20 cellular contexts compared by ENCODE assay signal in genomic region chr18:57845468-57846103, GRCh38. TPM values are rescaled to one million over a fixed set of nuclear protein-coding genes. Genes with fewer than 3 reads are reported as not detected.
DNase-seq lines count a peak whose midpoint lies in the region; ATAC-seq and TF ChIP-seq lines count a peak whose summit lies in the region.
"Had no signal": no experiment of that assay in that cellular context is flagged by ENCODE, and none has a peak within 500 bp of the region (broad histone marks: within the 10 kb centered on the region; RNA-seq: fewer than 3 reads in every experiment).

No MANE protein-coding gene starts in this region.

- H3K36me3 ChIP-seq in SJSA1 (no peaks in the 10 kb centered on the region), HAP-1 (replicated peaks) (no peaks in the 10 kb centered on the region)
- H3K36me3 ChIP-seq: heart right ventricle, ovary, upper lobe of right lung had no signal

- in situ Hi-C loops in HAP-1 (cut with MboI; ENCODE audit: low sequenced_read_pairs), result no loop called here

- ATAC-seq in left ventricle myocardium superior, result peak; percentile 52

- DNase-seq in left ventricle myocardium superior, result no peak
- DNase-seq in cardiac septum (ENCODE audit: low spot score), result no peak
- DNase-seq in SJSA1 (ENCODE audit: low read depth in 1 of 2, low spot score in 2 of 2), result no peak
- peak; percentile 47 for DNase-seq in fibroblast of the aortic adventitia (ENCODE audit: low read depth)
- DNase-seq in NCI-H187 (lab: John Stamatoyannopoulos, UW), result no peak
- DNase-seq in activated CD4-positive, alpha-beta T cell treated with anti-CD3 and anti-CD28 coated beads, Interleukin-2, amount 50 U/mL, for 1 hour, result no peak
- DNase-seq in foreskin melanocyte, result no peak
- DNase-seq in HAP-1 (ENCODE audit: low spot score in 2 of 2), result no peak
- DNase-seq: activated CD8-positive, alpha-beta memory T cell treated with anti-CD3 and anti-CD28 coated beads for 24 hours; cortex of kidney; kidney; mucosa of descending colon; NCI-H1694; NCI-H446 treated with DMSO at 0.1 percent for 48 hours; ovary; stimulated activated naive CD4-positive, alpha-beta T cell; upper lobe of right lung had no signal

- TF ChIP-seq CTCF in fibroblast of the aortic adventitia (IDR thresholded peaks at IDR 0.05; ENCODE audit: insufficient read depth, low read length), result no peak

- H3K9me3 ChIP-seq in SJSA1 (replicated peaks), result no peaks in the 10 kb centered on the region
- H3K9me3 ChIP-seq in HAP-1, result no peaks in the 10 kb centered on the region
- H3K9me3 ChIP-seq: mucosa of descending colon, ovary, upper lobe of right lung had no signal

- H3K27me3 ChIP-seq in SJSA1 (replicated peaks) (no peaks in the 10 kb centered on the region), HAP-1 (ENCODE audit: low read depth) (peaks cover 14% of the 10 kb centered on the region)
- H3K27me3 ChIP-seq: heart right ventricle, ovary, upper lobe of right lung had no signal

- intact Hi-C loops in left ventricle myocardium superior (cut with micrococcal nuclease), result no loop called here
- intact Hi-C loops in cardiac septum (cut with DNase I), result no loop called here

- H3K27ac ChIP-seq in SJSA1, result peak overlapping the region; percentile 77
- H3K27ac ChIP-seq: ovary, skin epidermis, upper lobe of right lung, VCaP had no signal

- no peak overlapping the region for H3K4me3 ChIP-seq in SJSA1
- no peak overlapping the region for H3K4me3 ChIP-seq in fibroblast of the aortic adventitia (ENCODE audit: low read depth, low read length)
- H3K4me3 ChIP-seq in HAP-1, result no peak overlapping the region
- H3K4me3 ChIP-seq: heart right ventricle, mucosa of descending colon, ovary, skin epidermis, upper lobe of right lung had no signal

- H3K4me1 ChIP-seq in SJSA1 (replicated peaks) (peaks cover 19% of the 10 kb centered on the region), HAP-1 (no peaks in the 10 kb centered on the region)
- H3K4me1 ChIP-seq: upper lobe of right lung had no signal

RNA-seq across cellular contexts. Expression of gene ATP8B1, which starts 42.5 kb away (rescaled TPM):
- total RNA-seq in left ventricle myocardium superior (4.0 TPM), cardiac septum (9.3 TPM), fibroblast of the aortic adventitia (ENCODE audit: low replicate concordance) (11.2 and 80.4 TPM in 2 replicates)
- total RNA-seq in SJSA1 (2014; rRNA removed; shearing (Covaris generic)), result 7.5 and 12.4 TPM in 2 replicates
